Comparison of ENCODE assay signal across 15 cellular contexts in genomic region chr18:52395146-52395852, GRCh38. TPM values are rescaled to one million over a fixed set of nuclear protein-coding genes. Genes with fewer than 3 reads are reported as not detected.
DNase-seq lines count a peak whose midpoint lies in the region; ATAC-seq and TF ChIP-seq lines count a peak whose summit lies in the region.
"Had no signal": no experiment of that assay in that cellular context is flagged by ENCODE, and none has a peak within 500 bp of the region (broad histone marks: within the 10 kb centered on the region; RNA-seq: fewer than 3 reads in every experiment).

No MANE protein-coding gene starts in this region.

- H3K27me3 Mint-ChIP-seq in chondrocyte (ENCODE audit: low read depth) = no peaks in the 10 kb centered on the region
- peaks cover 0 to 1% (median 0%) of the 10 kb centered on the region in 5 donors for H3K27me3 Mint-ChIP-seq in naive thymus-derived CD8-positive, alpha-beta T cell

- no peaks in the 10 kb centered on the region for H3K9me3 Mint-ChIP-seq in chondrocyte (ENCODE audit: low read depth)
- peaks cover 0 to 4% (median 0%) of the 10 kb centered on the region in 9 donors for H3K9me3 Mint-ChIP-seq in naive thymus-derived CD8-positive, alpha-beta T cell

- POLR2A ChIA-PET in naive thymus-derived CD8-positive, alpha-beta T cell (lab: Charles Lee) = no interaction called here

- DNase-seq in chondrocyte (ENCODE audit: low spot score) = no peak
- DNase-seq in body of pancreas = no peak
- DNase-seq in H7 = no peak
- no peak for DNase-seq in naive thymus-derived CD8-positive, alpha-beta T cell
- DNase-seq: activated CD4-positive, alpha-beta T cell treated with anti-CD3 and anti-CD28 coated beads for 4 hours; activated gamma-delta T cell treated with Interleukin-2 at 50 U/mL for 16 hours; DMS79; Karpas-422; OCI-M1 had no signal

- H3K27ac ChIP-seq in angular gyrus (ENCODE audit: low read depth, low read length) = peak overlapping the region; percentile 80
- H3K27ac ChIP-seq in body of pancreas = no peak overlapping the region
- H3K27ac ChIP-seq: hepatocyte had no signal

- ATAC-seq in GM18505 (IDR thresholded peaks at IDR 0.05; ENCODE audit: unreplicated experiment) (peak; percentile 49), GM19468 (IDR thresholded peaks at IDR 0.05; ENCODE audit: extremely low read depth, unreplicated experiment) (peak; percentile 29), HG03025 (IDR thresholded peaks at IDR 0.05; ENCODE audit: low FRiP score, unreplicated experiment) (peak; percentile 62), body of pancreas (no peak)
- ATAC-seq in naive thymus-derived CD8-positive, alpha-beta T cell = no peak

- intact Hi-C loops in body of pancreas (cut with DNase I) = no loop called here

- TF ChIP-seq POLR2A in GM18505 (IDR thresholded peaks at IDR 0.05; ENCODE audit: borderline replicate concordance, extremely low read depth, insufficient read depth, insufficient read length) (no peak), body of pancreas (IDR thresholded peaks at IDR 0.05) (no peak)

- no peak for TF ChIP-seq CTCF in chondrocyte (IDR thresholded peaks at IDR 0.05)
- no peak for TF ChIP-seq CTCF in body of pancreas (IDR thresholded peaks at IDR 0.05)

- no peaks in the 10 kb centered on the region for H3K9me3 ChIP-seq in body of pancreas

- WGBS in body of pancreas, 2 donors = 58 to 59% methylated on average over 5 of the region's 5 CpGs

- H3K36me3 ChIP-seq in body of pancreas (replicated peaks in 1 of 2; ENCODE audit: insufficient read depth in 1 of 2, low read depth in 2 of 2) (no peaks in the 10 kb centered on the region), H7 (replicated peaks; ENCODE audit: control insufficient read depth, insufficient read depth, low read length) (no peaks in the 10 kb centered on the region)

- no peaks in the 10 kb centered on the region for H3K4me1 ChIP-seq in body of pancreas

- no peaks in the 10 kb centered on the region for H3K36me3 Mint-ChIP-seq in chondrocyte (ENCODE audit: low read depth)
- no peaks in the 10 kb centered on the region for H3K36me3 Mint-ChIP-seq in naive thymus-derived CD8-positive, alpha-beta T cell

- H3K27me3 ChIP-seq in body of pancreas = no peaks in the 10 kb centered on the region
- no peaks in the 10 kb centered on the region for H3K27me3 ChIP-seq in H7 (ENCODE audit: control insufficient read depth, insufficient read depth, low read length)
- H3K27me3 ChIP-seq: hepatocyte had no signal

- no peaks in the 10 kb centered on the region for H3K4me1 Mint-ChIP-seq in chondrocyte (ENCODE audit: low read depth)
- H3K4me1 Mint-ChIP-seq in naive thymus-derived CD8-positive, alpha-beta T cell = no peaks in the 10 kb centered on the region

- no peak overlapping the region for H3K4me3 ChIP-seq in body of pancreas
- no peak overlapping the region for H3K4me3 ChIP-seq in H7 (ENCODE audit: insufficient read depth, low read depth, low read length)
- H3K4me3 ChIP-seq: hepatocyte had no signal

- H3K27ac Mint-ChIP-seq in chondrocyte (ENCODE audit: unreplicated experiment) = no peak overlapping the region
- H3K27ac Mint-ChIP-seq in naive thymus-derived CD8-positive, alpha-beta T cell = no peak overlapping the region

- H3K4me3 Mint-ChIP-seq in chondrocyte (ENCODE audit: unreplicated experiment) = no peak overlapping the region
- no peak overlapping the region for H3K4me3 Mint-ChIP-seq in naive thymus-derived CD8-positive, alpha-beta T cell

RNA-seq across cellular contexts. Expression of gene DCC, which starts 55.3 kb away (rescaled TPM):
- total RNA-seq in chondrocyte (not detected in 3 replicates), body of pancreas (under 1 TPM in 1 of 2 donors, not detected in 1; 0.33 TPM)
- 1.3 TPM in 2 replicates for total RNA-seq in H7 (2014; rRNA removed; shearing (Covaris generic))
- total RNA-seq in naive thymus-derived CD8-positive, alpha-beta T cell = not detected
- polyA plus RNA-seq in naive thymus-derived CD8-positive, alpha-beta T cell = not detected
- total RNA-seq: osteoblast had no signal

Comparison
In these comparisons a context has a peak if more than half of its experiments do, and no peak if none do; other contexts are left out.
1. ATAC-seq: peak in GM18505 (single experiment), GM19468 (single experiment) and HG03025 (single experiment); none in body of pancreas (single experiment) and naive thymus-derived CD8-positive, alpha-beta T cell (0 of 2).